ENCODE assay signal across 18 cellular contexts in genomic region chr18:48098538-48098937, GRCh38.
DNase-seq lines count a peak whose midpoint lies in the region; ATAC-seq and TF ChIP-seq lines count a peak whose summit lies in the region.
"Had no signal": no experiment of that assay in that cellular context is flagged by ENCODE, and none has a peak within 500 bp of the region (broad histone marks: within the 10 kb centered on the region; RNA-seq: fewer than 3 reads in every experiment).

No MANE protein-coding gene starts in this region.

- H3K9me2 ChIP-seq in GM23338 (ENCODE audit: insufficient read depth) (no peaks in the 10 kb centered on the region), PC-3 (replicated peaks; ENCODE audit: low read length) (no peaks in the 10 kb centered on the region), MM.1S (replicated peaks; ENCODE audit: insufficient read depth, low read length) (no peaks in the 10 kb centered on the region)

- BruUV-seq in PC-3 (replicated peaks; lab: Mats Ljungman, UMichigan) = no TSS peak

- DNase-seq in GM23338 (ENCODE audit: low spot score) = peak; percentile 6
- DNase-seq in PC-3 = no peak
- DNase-seq in activated CD4-positive, CD25-positive, alpha-beta regulatory T cell (lab: John Stamatoyannopoulos, UW) = no peak
- DNase-seq in MM.1S = no peak
- no peak for DNase-seq in foreskin melanocyte
- DNase-seq: Calu3; CD8-positive, alpha-beta T cell; EL; KG1; NCI-H1092 treated with DMSO at 0.1 percent for 48 hours; NCI-H2081; NCI-H2227 treated with DMSO at 0.1 percent for 48 hours; NCI-H510A treated with DMSO at 0.1 percent for 48 hours; SJCRH30; SW 1271 had no signal

- no peak overlapping the region for H3K4me2 ChIP-seq in GM23338
- 0 out of 2 replicates have a peak overlapping the region, but pooled peaks have one; percentile 16 for H3K4me2 ChIP-seq in PC-3 (ENCODE audit: low read length)
- no peak overlapping the region for H3K4me2 ChIP-seq in MM.1S (ENCODE audit: low read depth, low read length)
- H3K4me2 ChIP-seq: BLaER1 treated with 17β-estradiol and CSF1 and Interleukin-3, amounts not matched to agents 10 nM and 100 nM had no signal

- H3K4me1 Mint-ChIP-seq in GM23338 (peaks cover 22% of the 10 kb centered on the region), nephron (peaks cover 33% of the 10 kb centered on the region)

- H3K36me3 Mint-ChIP-seq in GM23338 (ENCODE audit: low read depth) (no peaks in the 10 kb centered on the region), nephron (ENCODE audit: low read depth) (no peaks in the 10 kb centered on the region)
- H3K36me3 Mint-ChIP-seq: CD8-positive, alpha-beta T cell had no signal

- intact Hi-C loops in PC-3 (cut with micrococcal nuclease) = no loop called here

- H3K27me3 Mint-ChIP-seq in GM23338 (ENCODE audit: insufficient read depth, low read depth, poor library complexity) = no peaks in the 10 kb centered on the region
- H3K27me3 Mint-ChIP-seq in nephron (ENCODE audit: low read depth) = peaks cover 4% of the 10 kb centered on the region

- H3K4me3 ChIP-seq in GM23338 = no peak overlapping the region
- H3K4me3 ChIP-seq in PC-3 (ENCODE audit: low read length) = no peak overlapping the region
- no peak overlapping the region for H3K4me3 ChIP-seq in MM.1S (ENCODE audit: low read length)
- H3K4me3 ChIP-seq: BLaER1 treated with 17β-estradiol and CSF1 and Interleukin-3, amounts not matched to agents 10 nM and 100 nM; SJCRH30 had no signal

- ATAC-seq in GM23338 (no peak), PC-3 (no peak), esophagus mucosa (peak; percentile 25)
- ATAC-seq: CD8-positive, alpha-beta T cell had no signal

- no peaks in the 10 kb centered on the region for H3K79me2 ChIP-seq in GM23338 (replicated peaks; ENCODE audit: insufficient read depth)
- no peaks in the 10 kb centered on the region for H3K79me2 ChIP-seq in PC-3 (ENCODE audit: low read length)
- no peaks in the 10 kb centered on the region for H3K79me2 ChIP-seq in MM.1S (ENCODE audit: low read length)

- H2AFZ ChIP-seq in GM23338 (no peak overlapping the region), PC-3 (ENCODE audit: low read length) (no peak overlapping the region), MM.1S (ENCODE audit: low read length) (no peak overlapping the region)

- POLR2A ChIA-PET in PC-3 (lab: Charles Lee; ENCODE audit: unreplicated experiment) = no interaction called here

- H3K9me3 Mint-ChIP-seq in GM23338 = no peaks in the 10 kb centered on the region
- no peaks in the 10 kb centered on the region for H3K9me3 Mint-ChIP-seq in nephron
- H3K9me3 Mint-ChIP-seq: CD8-positive, alpha-beta T cell had no signal

- H3K27ac ChIP-seq in GM23338 (ENCODE audit: low read depth) = no peak overlapping the region
- peak overlapping the region; percentile 40 for H3K27ac ChIP-seq in PC-3 (ENCODE audit: low read length)
- no peak overlapping the region for H3K27ac ChIP-seq in MM.1S (ENCODE audit: low read length)
- H3K27ac ChIP-seq: BLaER1 treated with 17β-estradiol and CSF1 and Interleukin-3, amounts not matched to agents 10 nM and 100 nM; SJCRH30 had no signal

- CTCF ChIA-PET in PC-3 (lab: Charles Lee) = no interaction called here

- H4K20me1 ChIP-seq in GM23338 (replicated peaks; ENCODE audit: insufficient read depth) = no peaks in the 10 kb centered on the region
- H4K20me1 ChIP-seq in PC-3 (ENCODE audit: low read length) = no peaks in the 10 kb centered on the region
- H4K20me1 ChIP-seq in MM.1S (ENCODE audit: insufficient read depth, low read length) = no peaks in the 10 kb centered on the region
- H4K20me1 ChIP-seq: BLaER1 treated with 17β-estradiol and CSF1 and Interleukin-3, amounts not matched to agents 10 nM and 100 nM had no signal

- H3K27me3 ChIP-seq in GM23338 (ENCODE audit: insufficient read depth) = no peaks in the 10 kb centered on the region
- no peaks in the 10 kb centered on the region for H3K27me3 ChIP-seq in PC-3 (ENCODE audit: low read length)
- H3K27me3 ChIP-seq in MM.1S (replicated peaks; ENCODE audit: insufficient read depth, low read length) = no peaks in the 10 kb centered on the region
- H3K27me3 ChIP-seq: BLaER1 treated with 17β-estradiol and CSF1 and Interleukin-3, amounts not matched to agents 10 nM and 100 nM; SJCRH30 had no signal

- H3K27ac Mint-ChIP-seq in GM23338 (no peak overlapping the region), nephron (peak overlapping the region; percentile 83 to 93 (median 83))
- H3K27ac Mint-ChIP-seq: CD8-positive, alpha-beta T cell had no signal

- H3K9ac ChIP-seq in PC-3 (ENCODE audit: low read length) (no peak overlapping the region), MM.1S (ENCODE audit: low read length) (no peak overlapping the region)
- H3K9ac ChIP-seq: BLaER1 treated with 17β-estradiol and CSF1 and Interleukin-3, amounts not matched to agents 10 nM and 100 nM had no signal

- H3K9me3 ChIP-seq in PC-3 (ENCODE audit: low read length) (no peaks in the 10 kb centered on the region), MM.1S (replicated peaks; ENCODE audit: insufficient read depth, low read length) (no peaks in the 10 kb centered on the region)
- H3K9me3 ChIP-seq: BLaER1 treated with 17β-estradiol and CSF1 and Interleukin-3, amounts not matched to agents 10 nM and 100 nM; SJCRH30 had no signal

- H3K4me3 Mint-ChIP-seq in GM23338 = no peak overlapping the region
- H3K4me3 Mint-ChIP-seq in nephron = no peak overlapping the region
- H3K4me3 Mint-ChIP-seq: CD8-positive, alpha-beta T cell had no signal

- H3K4me1 ChIP-seq in GM23338 (ENCODE audit: insufficient read depth) (peaks cover 14% of the 10 kb centered on the region), PC-3 (ENCODE audit: insufficient read depth, low read length) (no peaks in the 10 kb centered on the region), MM.1S (ENCODE audit: low read length) (no peaks in the 10 kb centered on the region)
- H3K4me1 ChIP-seq: SJCRH30 had no signal

- TF ChIP-seq CTCF in GM23338 (conservative IDR thresholded peaks at IDR 0.05; ENCODE audit: low read depth in 2 of 2) (no peak), PC-3 (conservative IDR thresholded peaks at IDR 0.05; ENCODE audit: low read depth, low read length) (no peak), nephron (IDR thresholded peaks at IDR 0.05; ENCODE audit: unreplicated experiment in 3 of 3) (no peak), MM.1S (IDR thresholded peaks at IDR 0.05; ENCODE audit: low read length) (no peak)

- H3K36me3 ChIP-seq in GM23338 (ENCODE audit: insufficient read depth) (no peaks in the 10 kb centered on the region), PC-3 (ENCODE audit: low read depth, low read length) (no peaks in the 10 kb centered on the region), MM.1S (replicated peaks; ENCODE audit: insufficient read depth, low read length) (no peaks in the 10 kb centered on the region)
- H3K36me3 ChIP-seq: BLaER1 treated with 17β-estradiol and CSF1 and Interleukin-3, amounts not matched to agents 10 nM and 100 nM; SJCRH30 had no signal

- no peaks in the 10 kb centered on the region for H3F3A ChIP-seq in GM23338 (replicated peaks; ENCODE audit: low read depth)
- no peaks in the 10 kb centered on the region for H3F3A ChIP-seq in PC-3 (ENCODE audit: low read length, unreplicated experiment)
- H3F3A ChIP-seq in MM.1S (ENCODE audit: insufficient read depth, low read length) = no peaks in the 10 kb centered on the region

TF ChIP-seq in GM23338, 12 proteins besides CTCF, POLR2A, EP300 and RAD21:
- no peak for TF ChIP-seq CREB1 (CRISPR knock-in tag; IDR thresholded peaks at IDR 0.05; ENCODE audit: low read depth)
